In the genomic region with DNA sequence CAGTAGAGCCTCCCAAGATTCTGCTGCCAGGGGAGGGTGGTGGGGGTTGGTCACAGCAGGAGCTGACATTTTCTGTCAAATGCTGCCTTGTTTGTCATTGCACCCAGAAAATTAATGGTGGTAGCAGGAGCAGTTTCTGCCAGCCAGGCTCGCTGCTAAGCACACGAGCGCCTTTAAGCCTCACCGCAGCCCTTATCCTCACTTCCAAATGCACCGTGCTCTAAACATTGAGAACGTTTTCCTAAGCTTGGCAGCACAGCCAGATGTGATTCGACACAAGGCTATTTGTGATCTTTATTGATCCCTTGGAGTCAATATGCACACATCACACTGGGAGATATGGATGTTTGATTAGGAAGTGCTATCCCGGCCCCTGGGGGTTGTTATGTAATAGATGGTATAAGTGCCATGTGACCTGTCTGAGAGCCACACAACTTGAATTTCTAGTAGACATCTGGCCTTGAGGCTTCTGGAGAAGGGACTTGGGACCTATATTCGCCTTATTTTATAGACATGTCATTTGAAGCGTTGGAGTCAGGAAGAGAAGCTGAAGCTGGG, we compare ENCODE assay signal across 19 cellular contexts. TPM values are rescaled to one million over a fixed set of nuclear protein-coding genes. Genes with fewer than 3 reads are reported as not detected.
DNase-seq lines count a peak whose midpoint lies in the region; ATAC-seq and TF ChIP-seq lines count a peak whose summit lies in the region.
"Had no signal": no experiment of that assay in that cellular context is flagged by ENCODE, and none has a peak within 500 bp of the region (broad histone marks: within the 10 kb centered on the region; RNA-seq: fewer than 3 reads in every experiment).

No MANE protein-coding gene starts in this region.

- H3K36me3 ChIP-seq in mucosa of descending colon (ENCODE audit: low read depth) (no peaks in the 10 kb centered on the region), brain microvascular endothelial cell (replicated peaks) (no peaks in the 10 kb centered on the region)
- H3K36me3 ChIP-seq: cardiac muscle cell, esophagus muscularis mucosa had no signal

- H3K27me3 ChIP-seq in brain microvascular endothelial cell (replicated peaks) = peaks cover 21% of the 10 kb centered on the region
- H3K27me3 ChIP-seq: cardiac muscle cell had no signal

- H3K27me3 Mint-ChIP-seq in brain (no peaks in the 10 kb centered on the region), mesothelial cell of epicardium (ENCODE audit: low read depth) (peaks cover 20% of the 10 kb centered on the region)
- H3K27me3 Mint-ChIP-seq: stimulated activated naive CD8-positive, alpha-beta T cell treated with anti-CD3 and anti-CD28 coated beads, Interleukin-15, Interleukin-2, amounts not matched to agents 100 ng/mL and 50 ng/mL, for 24 hours had no signal

- H3K27ac Mint-ChIP-seq in brain (peak overlapping the region; percentile 19 to 76 (median 25)), mesothelial cell of epicardium (no peak overlapping the region)
- H3K27ac Mint-ChIP-seq: activated T-helper 1 cell treated with anti-CD3 and anti-CD28 coated beads, Interleukin-12 subunit alpha, Interleukin-12 subunit beta, Interleukin-2, Interleukin-4 antibody, amounts not matched to agents 30 ng/mL and 10 ng/mL and 1 ng/mL, durations not matched to agents 14 hours and 24 hours and 36 hours; stimulated activated naive CD8-positive, alpha-beta T cell treated with anti-CD3 and anti-CD28 coated beads, Interleukin-15, Interleukin-2, amounts not matched to agents 100 ng/mL and 50 ng/mL, for 24 hours had no signal

- H3K27ac ChIP-seq in temporal lobe (ENCODE audit: low read depth, low read length) (peak overlapping the region; percentile 79), brain microvascular endothelial cell (no peak overlapping the region)
- H3K27ac ChIP-seq: cardiac muscle cell, esophagus muscularis mucosa had no signal

- in situ Hi-C loops in brain microvascular endothelial cell (cut with HindIII; ENCODE audit: low pct_ligation_motif_present, low sequenced_read_pairs) = no loop called here

- H3K4me1 ChIP-seq in mucosa of descending colon (ENCODE audit: low read depth) = peaks cover 2% of the 10 kb centered on the region

- peak; percentile 23 for ATAC-seq in mucosa of descending colon
- ATAC-seq: Panc1 had no signal

- H3K9me3 ChIP-seq in mucosa of descending colon = no peaks in the 10 kb centered on the region
- H3K9me3 ChIP-seq: esophagus muscularis mucosa had no signal

- H3K4me3 ChIP-seq in mucosa of descending colon (no peak overlapping the region), brain microvascular endothelial cell (ENCODE audit: low read depth, low read length) (no peak overlapping the region)
- H3K4me3 ChIP-seq: cardiac muscle cell, esophagus muscularis mucosa had no signal

- H3K36me3 Mint-ChIP-seq in brain (no peaks in the 10 kb centered on the region), mesothelial cell of epicardium (no peaks in the 10 kb centered on the region)

- H3K4me3 Mint-ChIP-seq in brain (no peak overlapping the region), mesothelial cell of epicardium (no peak overlapping the region)
- H3K4me3 Mint-ChIP-seq: activated T-helper 1 cell treated with anti-CD3 and anti-CD28 coated beads, Interleukin-12 subunit alpha, Interleukin-12 subunit beta, Interleukin-2, Interleukin-4 antibody, amounts not matched to agents 30 ng/mL and 10 ng/mL and 1 ng/mL, durations not matched to agents 14 hours and 24 hours and 36 hours; stimulated activated naive CD8-positive, alpha-beta T cell treated with anti-CD3 and anti-CD28 coated beads, Interleukin-15, Interleukin-2, amounts not matched to agents 100 ng/mL and 50 ng/mL, for 24 hours had no signal

- intact Hi-C loops in mucosa of descending colon (cut with DNase I, micrococcal nuclease) = no loop called here

- peaks cover 0 to 6% (median 0%) of the 10 kb centered on the region in 5 experiments for H3K9me3 Mint-ChIP-seq in brain
- H3K9me3 Mint-ChIP-seq in mesothelial cell of epicardium = no peaks in the 10 kb centered on the region
- H3K9me3 Mint-ChIP-seq: activated T-helper 1 cell treated with anti-CD3 and anti-CD28 coated beads, Interleukin-12 subunit alpha, Interleukin-12 subunit beta, Interleukin-2, Interleukin-4 antibody, amounts not matched to agents 30 ng/mL and 10 ng/mL and 1 ng/mL, durations not matched to agents 14 hours and 24 hours and 36 hours; stimulated activated naive CD8-positive, alpha-beta T cell treated with anti-CD3 and anti-CD28 coated beads, Interleukin-15, Interleukin-2, amounts not matched to agents 100 ng/mL and 50 ng/mL, for 24 hours had no signal

- DNase-seq in SIG-M5 treated with dmso at 0.1 percent for 504 hours (lab: John Stamatoyannopoulos, UW; ENCODE audit: unreplicated experiment) (peak; percentile 0), SIG-M5 (lab: John Stamatoyannopoulos, UW) (no peak), mucosa of descending colon (no peak), mesothelial cell of epicardium (ENCODE audit: low spot score in 2 of 2, unreplicated experiment in 2 of 2) (no peak), brain microvascular endothelial cell (no peak), NCI-H1694 treated with DMSO at 0.1 percent for 48 hours (lab: John Stamatoyannopoulos, UW) (no peak)
- DNase-seq: activated CD4-positive, CD25-positive, alpha-beta regulatory T cell treated with anti-CD3 and anti-CD28 coated beads, Interleukin-2, amount 50 U/mL, for 72 hours; effector memory CD4-positive, alpha-beta T cell; Karpas-422; NCI-H1105; NCI-H82; T1000 had no signal

- H3K4me1 Mint-ChIP-seq in brain = peaks cover 59% of the 10 kb centered on the region
- H3K4me1 Mint-ChIP-seq in mesothelial cell of epicardium = peaks cover 11% of the 10 kb centered on the region

- no peak for TF ChIP-seq CTCF in brain (conservative IDR thresholded peaks at IDR 0.05)
- TF ChIP-seq CTCF in mucosa of descending colon (IDR thresholded peaks at IDR 0.05) = no peak
- no peak for TF ChIP-seq CTCF in mesothelial cell of epicardium (IDR thresholded peaks at IDR 0.05; ENCODE audit: unreplicated experiment)
- no peak for TF ChIP-seq CTCF in brain microvascular endothelial cell (IDR thresholded peaks at IDR 0.05; ENCODE audit: low read depth, low read length, missing control alignments)

RNA-seq across cellular contexts. Expression of a gene that starts 31.6 kb away (rescaled TPM):
- 19.3 TPM for polyA plus RNA-seq in brain (ENCODE audit: insufficient read depth, low read depth, low replicate concordance)
- total RNA-seq in mucosa of descending colon = 1 to 10 TPM in 2 of 3 donors, under 1 TPM in 1; 0.75 to 2.5 (median 1.1) TPM
- total RNA-seq in temporal lobe = 13.8 TPM
- 4.7 to 6.7 TPM (median 5.1 TPM) in 3 replicates for total RNA-seq in mesothelial cell of epicardium
- total RNA-seq: cardiac muscle cell had no signal
- polyA plus RNA-seq: cardiac muscle cell had no signal
